1 cellular context compared by ENCODE assay signal in genomic region chr7:44615149-44615611, GRCh38.
TF ChIP-seq lines count a peak whose summit lies in the region.

No MANE protein-coding gene starts in this region.

TF ChIP-seq in HepG2, 621 proteins besides CTCF, POLR2A, EP300 and RAD21 (continues in another document):
- TF ChIP-seq DDIT3 (CRISPR knock-in tag; IDR thresholded peaks at IDR 0.05): no peak
- TF ChIP-seq ZBTB43 (CRISPR knock-in tag; conservative IDR thresholded peaks at IDR 0.05): no peak
- TF ChIP-seq SAFB2 (CRISPR knock-in tag; IDR thresholded peaks at IDR 0.05; ENCODE audit: borderline replicate concordance, low read depth): no peak
- TF ChIP-seq YEATS2 (CRISPR knock-in tag; IDR thresholded peaks at IDR 0.05; ENCODE audit: borderline replicate concordance): no peak
- no peak for TF ChIP-seq SRSF1 (optimal IDR thresholded peaks at IDR 0.05; ENCODE audit: low read depth, low read length)
- TF ChIP-seq ZNF709 (CRISPR knock-in tag; IDR thresholded peaks at IDR 0.05): no peak
- TF ChIP-seq MXI1 (IDR thresholded peaks at IDR 0.05; ENCODE audit: borderline replicate concordance, low read depth, low read length): no peak
- no peak for TF ChIP-seq RARA (CRISPR knock-in tag; IDR thresholded peaks at IDR 0.05)
- TF ChIP-seq BORCS8-MEF2B (CRISPR knock-in tag; IDR thresholded peaks at IDR 0.05): no peak
- no peak for TF ChIP-seq CREB1 (IDR thresholded peaks at IDR 0.05)
- TF ChIP-seq CREB1 (CRISPR knock-in tag; IDR thresholded peaks at IDR 0.05): 0 out of 2 replicates have a peak, but pooled peaks have one; percentile 10
- TF ChIP-seq PATZ1 (CRISPR knock-in tag; IDR thresholded peaks at IDR 0.05): peak; percentile 43
- TF ChIP-seq ATF5 (CRISPR knock-in tag; IDR thresholded peaks at IDR 0.05; ENCODE audit: low read depth): no peak
- peak; percentile 48; the same call in 1 of the 2 replicates for TF ChIP-seq PAXIP1 (CRISPR knock-in tag; conservative IDR thresholded peaks at IDR 0.05)
- TF ChIP-seq MED13 (CRISPR knock-in tag; IDR thresholded peaks at IDR 0.05): no peak
- TF ChIP-seq KLF6 (CRISPR knock-in tag; IDR thresholded peaks at IDR 0.05): no peak
- no peak for TF ChIP-seq ARID5B (CRISPR knock-in tag; IDR thresholded peaks at IDR 0.05)
- no peak for TF ChIP-seq MXD1 (CRISPR knock-in tag; IDR thresholded peaks at IDR 0.05)
- TF ChIP-seq ETV6 (CRISPR knock-in tag; conservative IDR thresholded peaks at IDR 0.05): no peak
- TF ChIP-seq ZNF234 (CRISPR knock-in tag; conservative IDR thresholded peaks at IDR 0.05): no peak
- no peak for TF ChIP-seq ZNF3 (CRISPR knock-in tag; IDR thresholded peaks at IDR 0.05)
- TF ChIP-seq ZNF275 (CRISPR knock-in tag; IDR thresholded peaks at IDR 0.05; ENCODE audit: borderline replicate concordance): no peak
- TF ChIP-seq ZBTB14 (CRISPR knock-in tag; IDR thresholded peaks at IDR 0.05): no peak
- TF ChIP-seq BCL6 (CRISPR knock-in tag; IDR thresholded peaks at IDR 0.05): no peak
- TF ChIP-seq BRCA1 (CRISPR knock-in tag; IDR thresholded peaks at IDR 0.05): no peak
- TF ChIP-seq ZNF572 (CRISPR knock-in tag; IDR thresholded peaks at IDR 0.05): no peak
- no peak for TF ChIP-seq ZNF331 (CRISPR knock-in tag; IDR thresholded peaks at IDR 0.05)
- no peak for TF ChIP-seq ZNF34 (CRISPR knock-in tag; IDR thresholded peaks at IDR 0.05; ENCODE audit: borderline replicate concordance)
- no peak for TF ChIP-seq NCOA2 (CRISPR knock-in tag; IDR thresholded peaks at IDR 0.05)
- no peak for TF ChIP-seq ZNF282 (IDR thresholded peaks at IDR 0.05; ENCODE audit: partially characterized antibody)
- TF ChIP-seq HMGA1 (CRISPR knock-in tag; conservative IDR thresholded peaks at IDR 0.05): no peak
- TF ChIP-seq GPBP1L1 (CRISPR knock-in tag; IDR thresholded peaks at IDR 0.05): no peak
- TF ChIP-seq RFX3 (CRISPR knock-in tag; IDR thresholded peaks at IDR 0.05): no peak
- TF ChIP-seq PHF21A (CRISPR knock-in tag; IDR thresholded peaks at IDR 0.05): 0 out of 2 replicates have a peak, but pooled peaks have one; percentile 31
- TF ChIP-seq ZNF432 (CRISPR knock-in tag; IDR thresholded peaks at IDR 0.05; ENCODE audit: borderline replicate concordance): no peak
- TF ChIP-seq ZBTB20 (CRISPR knock-in tag; IDR thresholded peaks at IDR 0.05; ENCODE audit: borderline replicate concordance, low read depth): no peak
- TF ChIP-seq ZNF850 (CRISPR knock-in tag; conservative IDR thresholded peaks at IDR 0.05): no peak
- TF ChIP-seq TFDP1 (CRISPR knock-in tag; IDR thresholded peaks at IDR 0.05; ENCODE audit: borderline replicate concordance): no peak
- TF ChIP-seq THAP9 (CRISPR knock-in tag; IDR thresholded peaks at IDR 0.05; ENCODE audit: borderline replicate concordance): no peak
